8 cellular contexts compared by ENCODE assay signal in genomic region chr13:39051157-39051556, GRCh38. TPM values are rescaled to one million over a fixed set of nuclear protein-coding genes. Genes with fewer than 3 reads are reported as not detected.
DNase-seq lines count a peak whose midpoint lies in the region; ATAC-seq and TF ChIP-seq lines count a peak whose summit lies in the region.

No MANE protein-coding gene starts in this region.

- H3K9ac ChIP-seq in mammary epithelial cell (ENCODE audit: insufficient read depth, low read length), result no peak overlapping the region

- CTCF ChIA-PET in mammary epithelial cell (lab: Charles Lee; ENCODE audit: low non-redundant PET) (interaction anchor here (0.6 to 1.0 kb wide), 4 partner anchors 31 to 565 kb away, joined by 3 to 13 read pairs (median 4); no protein-coding TSS in a partner anchor), T-cell (lab: Charles Lee) (interaction anchor here (0.6 to 2.1 kb wide), 11 partner anchors 14 to 632 kb away, joined by 3 to 33 read pairs (median 4); partner anchors contain the start of gene PROSER1 (in 1 of the 2))

- H3K27ac Mint-ChIP-seq in nephron, result peak overlapping the region in 1 of 3 experiments; percentile 34
- H3K27ac Mint-ChIP-seq in T-cell, result no peak overlapping the region

- no peak overlapping the region for H3K4me2 ChIP-seq in mammary epithelial cell (ENCODE audit: insufficient read depth, low read depth, low read length)

- H3K36me3 ChIP-seq in heart left ventricle, result peaks cover 0 to 26% (median 13%) of the 10 kb centered on the region in 9 donors
- H3K36me3 ChIP-seq in mammary epithelial cell (ENCODE audit: insufficient read depth, low read length), result no peaks in the 10 kb centered on the region

- 9 to 35% (median 29%) methylated on average over 1 of the region's 1 CpG for WGBS in heart left ventricle, 4 donors
- 23% methylated on average over 1 of the region's 1 CpG for WGBS in mammary epithelial cell (ENCODE audit: low coverage, missing lambda C conversion rate)

- H3K4me1 ChIP-seq in heart left ventricle (no peaks in the 10 kb centered on the region), mammary epithelial cell (ENCODE audit: insufficient read depth, low read length) (peaks cover 10% of the 10 kb centered on the region)

- no peaks in the 10 kb centered on the region for H3K27me3 ChIP-seq in heart left ventricle
- H3K27me3 ChIP-seq in mammary epithelial cell (ENCODE audit: insufficient read depth, low read length), result no peaks in the 10 kb centered on the region

- no peak overlapping the region for H3K4me3 Mint-ChIP-seq in nephron
- H3K4me3 Mint-ChIP-seq in T-cell, result no peak overlapping the region

- peaks cover 3% of the 10 kb centered on the region for H3K36me3 Mint-ChIP-seq in nephron (ENCODE audit: low read depth)
- H3K36me3 Mint-ChIP-seq in T-cell, result peaks cover 19% of the 10 kb centered on the region

- in situ Hi-C loops in mammary epithelial cell (cut with MboI; ENCODE audit: low sequenced_read_pairs in 2 of 2), result no loop called here

- H3K4me1 Mint-ChIP-seq in nephron (peaks cover 8% of the 10 kb centered on the region), T-cell (peaks cover 6 to 10% (median 6%) of the 10 kb centered on the region in 3 donors)

- no peak overlapping the region for H2AFZ ChIP-seq in mammary epithelial cell (ENCODE audit: low read depth, low read length)

- dilution Hi-C loops in mammary epithelial cell (cut with HindIII; ENCODE audit: low sequenced_read_pairs), result no loop called here

- no peak for TF ChIP-seq POLR2A in heart left ventricle (IDR thresholded peaks at IDR 0.05)

- H3K4me3 ChIP-seq in heart left ventricle (no peak overlapping the region), mammary epithelial cell (replicated peaks in 1 of 3; ENCODE audit: insufficient read depth in 1 of 3, low read depth in 2 of 3, low read length in 3 of 3) (no peak overlapping the region)

- POLR2A ChIA-PET in T-cell (lab: Charles Lee), result no interaction called here

- H3K27me3 Mint-ChIP-seq in nephron (ENCODE audit: low read depth) (no peaks in the 10 kb centered on the region), T-cell (no peaks in the 10 kb centered on the region)

- ATAC-seq in heart left ventricle (peak in 1 of 4 donors; percentile 41), Right ventricle myocardium superior (ENCODE audit: poor library complexity) (no peak), HG03457 (IDR thresholded peaks at IDR 0.05; ENCODE audit: unreplicated experiment) (no peak), T-cell (replicated peaks in 1 of 4) (no peak), GM21529 (IDR thresholded peaks at IDR 0.05; ENCODE audit: unreplicated experiment) (no peak)

- TF ChIP-seq CTCF in heart left ventricle (IDR thresholded peaks at IDR 0.05), result peak; percentile 18 to 73 (median 55)
- peak; percentile 22 to 46 for TF ChIP-seq CTCF in mammary epithelial cell (conservative IDR thresholded peaks at IDR 0.05 in 1 of 2, IDR thresholded peaks at IDR 0.05 in 1 of 2; ENCODE audit: extremely low read depth in 1 of 2, insufficient read depth in 1 of 2, low read depth in 1 of 2, low read length in 2 of 2)
- peak; percentile 55 to 65 (median 57) for TF ChIP-seq CTCF in nephron (IDR thresholded peaks at IDR 0.05; ENCODE audit: unreplicated experiment in 3 of 3)

- H3K9me3 ChIP-seq in heart left ventricle (peaks cover 0 to 3% (median 0%) of the 10 kb centered on the region in 12 donors), mammary epithelial cell (replicated peaks; ENCODE audit: insufficient read depth, low read length) (no peaks in the 10 kb centered on the region)

- H3K27ac ChIP-seq in heart left ventricle (no peak overlapping the region), mammary epithelial cell (ENCODE audit: insufficient read depth, low read depth, low read length) (no peak overlapping the region)

- DNase-seq in heart left ventricle (no peak), Right ventricle myocardium superior (no peak), NCI-H2107 (lab: John Stamatoyannopoulos, UW) (peak; percentile 31), mammary epithelial cell (peak; percentile 22), T-cell (no peak)

- H4K20me1 ChIP-seq in mammary epithelial cell (ENCODE audit: insufficient read depth, low read length), result no peaks in the 10 kb centered on the region

- BruUV-seq in mammary epithelial cell (replicated peaks; lab: Mats Ljungman, UMichigan), result no TSS peak

- no peaks in the 10 kb centered on the region for H3K79me2 ChIP-seq in mammary epithelial cell (ENCODE audit: insufficient read depth, low read length)

- intact Hi-C loops in heart left ventricle (cut with DNase I), result loop anchor here (1.0 to 10.0 kb wide), 11 partner anchors 94 to 626 kb away; no protein-coding TSS in a partner anchor
- intact Hi-C loops in Right ventricle myocardium superior (cut with DNase I), result loop anchor here (5.0 kb wide), 1 partner anchor 561 kb away; no protein-coding TSS in a partner anchor
- intact Hi-C loops in mammary epithelial cell (cut with micrococcal nuclease), result loop anchor here (1.0 kb wide), 3 partner anchors 94 to 565 kb away; no protein-coding TSS in a partner anchor

- H3K9me3 Mint-ChIP-seq in nephron, result no peaks in the 10 kb centered on the region
- peaks cover 0 to 3% (median 3%) of the 10 kb centered on the region in 3 donors for H3K9me3 Mint-ChIP-seq in T-cell

RNA-seq across cellular contexts. Expression of gene NHLRC3, which starts 12.9 kb away (rescaled TPM):
- total RNA-seq in heart left ventricle (10 to 100 TPM in 6 of 9 donors, 1 to 10 TPM in 3; 3.9 to 19.9 (median 10.6) TPM), Right ventricle myocardium superior (10.4 TPM), mammary epithelial cell (10 to 100 TPM; 15.9 to 30.7 TPM), T-cell (10 to 100 TPM; 16.0 to 22.3 (median 21.8) TPM)
- polyA plus RNA-seq in heart left ventricle (1 to 10 TPM; 4.2 to 5.8 TPM), mammary epithelial cell (6.5 TPM)
- 2.2 TPM for polyA minus RNA-seq in mammary epithelial cell

RNA-seq across cellular contexts. Expression of gene PROSER1, which starts 13.3 kb away (rescaled TPM):
- total RNA-seq in heart left ventricle (10 to 100 TPM; 10.4 to 22.2 (median 16.2) TPM), Right ventricle myocardium superior (13.2 TPM), mammary epithelial cell (10 to 100 TPM; 22.3 to 52.4 TPM), T-cell (10 to 100 TPM; 40.1 to 50.7 (median 45.1) TPM)
- polyA plus RNA-seq in heart left ventricle (1 to 10 TPM; 7.8 to 8.8 TPM), mammary epithelial cell (10.6 TPM)
- 15.0 TPM for polyA minus RNA-seq in mammary epithelial cell

Comparison
In these comparisons a context has a peak if more than half of its experiments do, and no peak if none do; other contexts are left out.
1. DNase-seq: peak in NCI-H2107 (single experiment) and mammary epithelial cell (single experiment); none in heart left ventricle (0 of 5), Right ventricle myocardium superior (single experiment) and T-cell (0 of 34).
2. Peak in every context shown above with its lines, with median percentiles within 50 percentile points of each other: CTCF ChIP-seq.